1 cellular context compared by ENCODE assay signal in the genomic region with DNA sequence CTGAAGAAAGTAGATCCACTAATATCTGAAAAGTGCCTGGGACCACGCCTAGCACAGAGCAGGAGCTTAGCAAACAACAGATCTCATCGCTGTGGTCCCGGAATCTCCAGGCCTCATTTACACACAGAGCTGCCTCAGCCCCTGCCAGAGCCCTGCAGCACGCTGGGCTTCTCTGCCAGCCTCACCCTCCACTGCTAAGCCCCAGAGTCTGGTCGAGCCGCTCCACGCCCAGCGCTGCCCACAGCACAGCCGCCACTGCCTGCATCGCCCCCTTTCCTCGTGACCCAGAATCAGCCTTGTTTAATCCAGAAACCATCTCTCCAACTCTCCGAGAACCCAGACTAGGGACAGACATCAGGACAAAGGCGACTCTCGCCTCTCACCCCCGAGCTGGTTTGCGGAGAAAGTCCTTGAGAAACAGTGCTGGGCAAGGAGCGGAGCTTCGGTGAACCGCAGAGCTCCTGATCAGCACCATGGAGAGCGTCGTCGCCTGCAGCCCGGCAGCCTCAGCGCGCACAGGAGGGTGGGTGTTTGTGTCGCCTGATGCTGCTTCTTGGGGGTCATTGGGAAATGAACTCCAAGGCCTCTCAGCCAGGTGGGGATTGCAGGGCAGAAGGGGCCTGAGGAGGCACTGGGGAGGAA.
A peak's percentile ranks its signal among the peaks of the same experiment; 100 is the strongest.
TF ChIP-seq lines count a peak whose summit lies in the region.

No MANE protein-coding gene starts in this region.

TF ChIP-seq in HepG2, 621 proteins besides CTCF, POLR2A, EP300 and RAD21 (continued from another document):
- TF ChIP-seq, protein P1, sequence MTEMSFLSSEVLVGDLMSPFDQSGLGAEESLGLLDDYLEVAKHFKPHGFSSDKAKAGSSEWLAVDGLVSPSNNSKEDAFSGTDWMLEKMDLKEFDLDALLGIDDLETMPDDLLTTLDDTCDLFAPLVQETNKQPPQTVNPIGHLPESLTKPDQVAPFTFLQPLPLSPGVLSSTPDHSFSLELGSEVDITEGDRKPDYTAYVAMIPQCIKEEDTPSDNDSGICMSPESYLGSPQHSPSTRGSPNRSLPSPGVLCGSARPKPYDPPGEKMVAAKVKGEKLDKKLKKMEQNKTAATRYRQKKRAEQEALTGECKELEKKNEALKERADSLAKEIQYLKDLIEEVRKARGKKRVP (CRISPR knock-in tag; IDR thresholded peaks at IDR 0.05), result no peak
- no peak for TF ChIP-seq KLF16 (CRISPR knock-in tag; IDR thresholded peaks at IDR 0.05)
- TF ChIP-seq NFIB (CRISPR knock-in tag; IDR thresholded peaks at IDR 0.05; ENCODE audit: borderline replicate concordance), result no peak
- no peak for TF ChIP-seq ZNF431 (CRISPR knock-in tag; IDR thresholded peaks at IDR 0.05; ENCODE audit: borderline replicate concordance, low read depth)
- TF ChIP-seq ZNF331 (CRISPR knock-in tag; IDR thresholded peaks at IDR 0.05), result peak; percentile 54; the same call in 1 of the 2 replicates
- TF ChIP-seq KLF12 (CRISPR knock-in tag; IDR thresholded peaks at IDR 0.05; ENCODE audit: borderline replicate concordance), result no peak
- TF ChIP-seq ZNF709 (CRISPR knock-in tag; IDR thresholded peaks at IDR 0.05), result 0 out of 2 replicates have a peak, but pooled peaks have one; percentile 44
- TF ChIP-seq, protein P2, sequence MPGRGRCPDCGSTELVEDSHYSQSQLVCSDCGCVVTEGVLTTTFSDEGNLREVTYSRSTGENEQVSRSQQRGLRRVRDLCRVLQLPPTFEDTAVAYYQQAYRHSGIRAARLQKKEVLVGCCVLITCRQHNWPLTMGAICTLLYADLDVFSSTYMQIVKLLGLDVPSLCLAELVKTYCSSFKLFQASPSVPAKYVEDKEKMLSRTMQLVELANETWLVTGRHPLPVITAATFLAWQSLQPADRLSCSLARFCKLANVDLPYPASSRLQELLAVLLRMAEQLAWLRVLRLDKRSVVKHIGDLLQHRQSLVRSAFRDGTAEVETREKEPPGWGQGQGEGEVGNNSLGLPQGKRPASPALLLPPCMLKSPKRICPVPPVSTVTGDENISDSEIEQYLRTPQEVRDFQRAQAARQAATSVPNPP (CRISPR knock-in tag; IDR thresholded peaks at IDR 0.05), result no peak
- no peak for TF ChIP-seq ZNF354B (CRISPR knock-in tag; IDR thresholded peaks at IDR 0.05)
- no peak for TF ChIP-seq KMT2A (CRISPR knock-in tag; IDR thresholded peaks at IDR 0.05)
- TF ChIP-seq, protein P3, sequence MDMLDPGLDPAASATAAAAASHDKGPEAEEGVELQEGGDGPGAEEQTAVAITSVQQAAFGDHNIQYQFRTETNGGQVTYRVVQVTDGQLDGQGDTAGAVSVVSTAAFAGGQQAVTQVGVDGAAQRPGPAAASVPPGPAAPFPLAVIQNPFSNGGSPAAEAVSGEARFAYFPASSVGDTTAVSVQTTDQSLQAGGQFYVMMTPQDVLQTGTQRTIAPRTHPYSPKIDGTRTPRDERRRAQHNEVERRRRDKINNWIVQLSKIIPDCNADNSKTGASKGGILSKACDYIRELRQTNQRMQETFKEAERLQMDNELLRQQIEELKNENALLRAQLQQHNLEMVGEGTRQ (IDR thresholded peaks at IDR 0.05; ENCODE audit: low read depth, low read length), result no peak
- TF ChIP-seq, protein P3 (CRISPR knock-in tag; IDR thresholded peaks at IDR 0.05; ENCODE audit: borderline replicate concordance), result no peak
- no peak for TF ChIP-seq ELF1 (CRISPR knock-in tag; IDR thresholded peaks at IDR 0.05)
